Comparison of ENCODE assay signal across 16 cellular contexts in genomic region chr17:22301353-22301745, GRCh38.
DNase-seq lines count a peak whose midpoint lies in the region; ATAC-seq, FAIRE-seq and TF ChIP-seq lines count a peak whose summit lies in the region.
"Had no signal": no experiment of that assay in that cellular context is flagged by ENCODE, and none has a peak within 500 bp of the region (broad histone marks: within the 10 kb centered on the region; RNA-seq: fewer than 3 reads in every experiment).

No MANE protein-coding gene starts in this region.

- BruUV-seq in K562 (replicated peaks; lab: Mats Ljungman, UMichigan) (no TSS peak), endothelial cell of umbilical vein (replicated peaks; lab: Mats Ljungman, UMichigan) (no TSS peak)

- H3K27ac ChIP-seq in K562 (ENCODE audit: extremely low read depth, low read depth, low read length) (no peak overlapping the region), endothelial cell of umbilical vein (ENCODE audit: insufficient read depth, low read depth, low read length) (no peak overlapping the region)
- H3K27ac ChIP-seq: BLaER1 treated with 17β-estradiol and CSF1 and Interleukin-3, amounts not matched to agents 10 nM and 100 nM; HL-60 had no signal

- TF ChIP-seq CTCF in K562 (IDR thresholded peaks at IDR 0.05 in 2 of 3, conservative IDR thresholded peaks at IDR 0.05 in 1 of 3; ENCODE audit: insufficient read depth in 2 of 3, low read depth in 1 of 3, low read length in 3 of 3) (no peak), endothelial cell of umbilical vein (IDR thresholded peaks at IDR 0.05; ENCODE audit: extremely low read depth in 1 of 2, insufficient read depth in 1 of 2, low read depth in 1 of 2, low read length in 2 of 2) (no peak)

- H3K4me2 ChIP-seq in K562 (ENCODE audit: insufficient read depth, low read length) = no peak overlapping the region
- no peak overlapping the region for H3K4me2 ChIP-seq in endothelial cell of umbilical vein (ENCODE audit: insufficient read depth, low read length)
- H3K4me2 ChIP-seq: BLaER1 treated with 17β-estradiol and CSF1 and Interleukin-3, amounts not matched to agents 10 nM and 100 nM had no signal

- H3K9me3 ChIP-seq in K562 (replicated peaks; ENCODE audit: control insufficient read depth, insufficient read depth, low read depth, low read length) = peaks cover 11% of the 10 kb centered on the region
- H3K9me3 ChIP-seq in endothelial cell of umbilical vein (replicated peaks; ENCODE audit: control insufficient read depth, insufficient read depth, low read length) = peaks cover 7% of the 10 kb centered on the region

- no peaks in the 10 kb centered on the region for H3K27me3 ChIP-seq in K562 (ENCODE audit: control insufficient read depth in 2 of 2, insufficient read depth in 2 of 2, low read length in 2 of 2)
- no peaks in the 10 kb centered on the region for H3K27me3 ChIP-seq in endothelial cell of umbilical vein (ENCODE audit: control insufficient read depth in 2 of 2, insufficient read depth in 2 of 2, low read length in 2 of 2)
- H3K27me3 ChIP-seq: BLaER1 treated with 17β-estradiol and CSF1 and Interleukin-3, amounts not matched to agents 10 nM and 100 nM had no signal

- POLR2A ChIA-PET in K562 (lab: Yijun Ruan, JAX) (no interaction called here), endothelial cell of umbilical vein (lab: Charles Lee) (no interaction called here)

- no peak overlapping the region for H3K4me3 ChIP-seq in K562
- no peak overlapping the region for H3K4me3 ChIP-seq in endothelial cell of umbilical vein (replicated peaks in 1 of 3; ENCODE audit: insufficient read depth in 1 of 3, low read depth in 1 of 3, low read length in 3 of 3)
- H3K4me3 ChIP-seq: BLaER1 treated with 17β-estradiol and CSF1 and Interleukin-3, amounts not matched to agents 10 nM and 100 nM had no signal

- no peak for ATAC-seq in K562
- ATAC-seq in HG03196 (IDR thresholded peaks at IDR 0.05; ENCODE audit: unreplicated experiment) = no peak
- ATAC-seq in HG02870 (IDR thresholded peaks at IDR 0.05; ENCODE audit: unreplicated experiment) = no peak
- ATAC-seq: CD8-positive, alpha-beta T cell had no signal

- H2AFZ ChIP-seq in K562 (ENCODE audit: low read depth, low read length) (no peak overlapping the region), endothelial cell of umbilical vein (ENCODE audit: low read depth, low read length) (no peak overlapping the region)

- dilution Hi-C loops in endothelial cell of umbilical vein (cut with MboI; ENCODE audit: extremely low pct_ligation_motif_present, low sequenced_read_pairs) = no loop called here

- 94% methylated on average over 9 of the region's 20 CpGs for WGBS in K562 (ENCODE audit: insufficient coverage, low coverage, missing lambda C conversion rate)

- H3K79me2 ChIP-seq in K562 (ENCODE audit: control insufficient read depth, insufficient read depth, low read length) (peaks cover 6% of the 10 kb centered on the region; the same call in 2 of the 3 replicates), endothelial cell of umbilical vein (ENCODE audit: control insufficient read depth, insufficient read depth, low read length) (no peaks in the 10 kb centered on the region)

- H3K9ac ChIP-seq in K562 (ENCODE audit: insufficient read depth in 1 of 2, low read depth in 2 of 2, low read length in 2 of 2) (no peak overlapping the region), endothelial cell of umbilical vein (replicated peaks; ENCODE audit: extremely low read depth, insufficient read depth, low read length) (no peak overlapping the region)
- H3K9ac ChIP-seq: BLaER1 treated with 17β-estradiol and CSF1 and Interleukin-3, amounts not matched to agents 10 nM and 100 nM had no signal

- H3K4me1 ChIP-seq in K562 (replicated peaks in 1 of 2; ENCODE audit: control insufficient read depth in 2 of 2, insufficient read depth in 2 of 2, low read length in 2 of 2) = peaks cover 2 to 12% of the 10 kb centered on the region in 2 experiments; a peak in 2 of 5 replicates
- no peaks in the 10 kb centered on the region for H3K4me1 ChIP-seq in endothelial cell of umbilical vein (ENCODE audit: control insufficient read depth, extremely low read depth, insufficient read depth, low read length)
- H3K4me1 ChIP-seq: BLaER1 treated with 17β-estradiol and CSF1 and Interleukin-3, amounts not matched to agents 10 nM and 100 nM had no signal

- TF ChIP-seq EP300 in K562 (IDR thresholded peaks at IDR 0.05; ENCODE audit: low read length) = no peak

- DNase-seq in HTR-8/SVneo (ENCODE audit: insufficient read length, low spot score) = no peak
- no peak for DNase-seq in K562 (ENCODE audit: extremely low read depth in 1 of 4, low spot score in 3 of 4)
- DNase-seq in endothelial cell of umbilical vein (ENCODE audit: low read depth, low spot score) = no peak
- DNase-seq in urothelium cell line (ENCODE audit: low spot score) = no peak
- DNase-seq in NCI-H226 = no peak
- DNase-seq: Calu3; CD8-positive, alpha-beta T cell; DMS79 treated with DMSO at 0.1 percent for 48 hours; GF-D8; H9 had no signal

- in situ Hi-C loops in K562 (cut with MboI) = loop anchor here (10.0 kb wide), 1 partner anchor 627 kb away; no protein-coding TSS in a partner anchor

- H4K20me1 ChIP-seq in K562 (replicated peaks; ENCODE audit: control insufficient read depth, insufficient read depth, low read length) (no peaks in the 10 kb centered on the region), endothelial cell of umbilical vein (replicated peaks; ENCODE audit: control insufficient read depth, extremely low read depth, insufficient read depth, low read length) (no peaks in the 10 kb centered on the region)
- H4K20me1 ChIP-seq: BLaER1 treated with 17β-estradiol and CSF1 and Interleukin-3, amounts not matched to agents 10 nM and 100 nM had no signal

- intact Hi-C loops in K562 (cut with micrococcal nuclease) = no loop called here
- intact Hi-C loops in endothelial cell of umbilical vein (cut with micrococcal nuclease) = no loop called here

- H3K36me3 ChIP-seq in K562 (ENCODE audit: control insufficient read depth, insufficient read depth, low read length) = no peaks in the 10 kb centered on the region
- no peaks in the 10 kb centered on the region for H3K36me3 ChIP-seq in endothelial cell of umbilical vein (ENCODE audit: control insufficient read depth in 2 of 2, extremely low read depth in 1 of 2, insufficient read depth in 2 of 2, low read length in 2 of 2)
- H3K36me3 ChIP-seq: BLaER1 treated with 17β-estradiol and CSF1 and Interleukin-3, amounts not matched to agents 10 nM and 100 nM had no signal

- H3K9me1 ChIP-seq in K562 (ENCODE audit: control insufficient read depth, insufficient read depth, low read length) = no peaks in the 10 kb centered on the region
- no peaks in the 10 kb centered on the region for H3K9me1 ChIP-seq in endothelial cell of umbilical vein (replicated peaks; ENCODE audit: control insufficient read depth, extremely low read depth, insufficient read depth, low read length)

- CTCF ChIA-PET in K562 (lab: Yijun Ruan, JAX; ENCODE audit: low intra/inter-chr PET ratio) = no interaction called here
- CTCF ChIA-PET in endothelial cell of umbilical vein (lab: Charles Lee) = no interaction called here

- TF ChIP-seq POLR2A in K562 (conservative IDR thresholded peaks at IDR 0.05) = no peak
- no peak for TF ChIP-seq POLR2A in endothelial cell of umbilical vein (IDR thresholded peaks at IDR 0.05; ENCODE audit: low read depth, low read length)

- TF ChIP-seq RAD21 in K562 (CRISPR knock-in tag; conservative IDR thresholded peaks at IDR 0.05 in 1 of 2, IDR thresholded peaks at IDR 0.05 in 1 of 2) = no peak

- peak; percentile 99 for FAIRE-seq in HTR-8/SVneo (lab: Jason Lieb, UNC)
- FAIRE-seq in K562 (lab: Jason Lieb, UNC) = peak; percentile 95
- FAIRE-seq in endothelial cell of umbilical vein (lab: Jason Lieb, UNC) = peak; percentile 67
- FAIRE-seq in urothelium cell line (lab: Jason Lieb, UNC) = peak; percentile 91
- FAIRE-seq: GM19239, H1 had no signal

TF ChIP-seq in K562, 482 proteins besides CTCF, POLR2A, EP300 and RAD21 (continues in another document):
- no peak for TF ChIP-seq TEAD4 (IDR thresholded peaks at IDR 0.05; ENCODE audit: low read length)
- no peak for TF ChIP-seq TEAD4 (CRISPR knock-in tag; IDR thresholded peaks at IDR 0.05; ENCODE audit: borderline replicate concordance)
- no peak for TF ChIP-seq CSDE1 (IDR thresholded peaks at IDR 0.05)
- no peak for TF ChIP-seq SAFB2 (IDR thresholded peaks at IDR 0.05; ENCODE audit: borderline replicate concordance, low read depth, low read length, severe bottlenecking)
- TF ChIP-seq ZNF668 (CRISPR knock-in tag; IDR thresholded peaks at IDR 0.05) = no peak
- TF ChIP-seq, protein P1, sequence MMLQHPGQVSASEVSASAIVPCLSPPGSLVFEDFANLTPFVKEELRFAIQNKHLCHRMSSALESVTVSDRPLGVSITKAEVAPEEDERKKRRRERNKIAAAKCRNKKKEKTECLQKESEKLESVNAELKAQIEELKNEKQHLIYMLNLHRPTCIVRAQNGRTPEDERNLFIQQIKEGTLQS (IDR thresholded peaks at IDR 0.05) = no peak
- TF ChIP-seq, protein P1 (CRISPR knock-in tag; conservative IDR thresholded peaks at IDR 0.05) = no peak
- no peak for TF ChIP-seq GATAD2A (IDR thresholded peaks at IDR 0.05)
- TF ChIP-seq DNMT1 (IDR thresholded peaks at IDR 0.05) = no peak

TF ChIP-seq in endothelial cell of umbilical vein, 7 proteins besides CTCF, POLR2A, EP300 and RAD21:
- TF ChIP-seq MAX (IDR thresholded peaks at IDR 0.05; ENCODE audit: insufficient read depth, insufficient read length) (no peak), FOS (IDR thresholded peaks at IDR 0.05; ENCODE audit: borderline replicate concordance, insufficient read depth, low read length) (no peak), JUN (IDR thresholded peaks at IDR 0.05; ENCODE audit: borderline replicate concordance, insufficient read depth, insufficient read length, low read depth) (no peak), MYC (IDR thresholded peaks at IDR 0.05; ENCODE audit: low read depth, low read length) (no peak), GATA2 (IDR thresholded peaks at IDR 0.05; ENCODE audit: insufficient read depth, insufficient read length, low read depth, low read length) (no peak), POLR2AphosphoS5 (IDR thresholded peaks at IDR 0.05; ENCODE audit: insufficient read depth, low read depth, low read length) (no peak), EZH2 (IDR thresholded peaks at IDR 0.05; ENCODE audit: borderline replicate concordance, low read depth, low read length, severe bottlenecking) (no peak)
TF ChIP-seq in endothelial cell of umbilical vein: peak in this region for 0.
